In genomic region chr6:25990172-25990873, GRCh38 we compare ENCODE assay signal across 1 cellular context.
TF ChIP-seq lines count a peak whose summit lies in the region.

No MANE protein-coding gene starts in this region.

TF ChIP-seq in K562, 482 proteins besides CTCF, POLR2A, EP300 and RAD21:
- TF ChIP-seq ZNF121 (CRISPR knock-in tag; conservative IDR thresholded peaks at IDR 0.05) (peak; percentile 40; the same call in 1 of the 2 replicates), YY1 (IDR thresholded peaks at IDR 0.05; ENCODE audit: borderline replicate concordance in 1 of 3, control insufficient read depth in 1 of 3, extremely low read depth in 1 of 3, insufficient read depth in 3 of 3, insufficient read length in 1 of 3, insufficient replicate concordance in 2 of 3, low read depth in 1 of 3, low read length in 2 of 3) (no peak)
